ENCODE assay signal across 1 cellular context in genomic region chr9:135939351-135940265, GRCh38.
A peak's percentile ranks its signal among the peaks of the same experiment; 100 is the strongest.
TF ChIP-seq lines count a peak whose summit lies in the region.

No MANE protein-coding gene starts in this region.

TF ChIP-seq in GM12878, 131 proteins besides CTCF, POLR2A, EP300 and RAD21 (continued from another document):
- TF ChIP-seq MLLT1 (IDR thresholded peaks at IDR 0.05) (peak; percentile 97), EZH2 (IDR thresholded peaks at IDR 0.05; ENCODE audit: borderline replicate concordance, control insufficient read depth, low read depth, low read length) (peak; percentile 90; the same call in 1 of the 2 replicates), MTA3 (IDR thresholded peaks at IDR 0.05; ENCODE audit: borderline replicate concordance, low read length) (peak; percentile 44; the same call in 1 of the 2 replicates), EED (IDR thresholded peaks at IDR 0.05; ENCODE audit: low read depth) (peak; percentile 99), SMARCA5 (IDR thresholded peaks at IDR 0.05) (no peak), CBFB (IDR thresholded peaks at IDR 0.05; ENCODE audit: low read depth) (peak; percentile 100), POU2F2 (IDR thresholded peaks at IDR 0.05; ENCODE audit: borderline replicate concordance, low read depth, low read length) (peak; percentile 97), SMAD5 (IDR thresholded peaks at IDR 0.05; ENCODE audit: low read depth) (no peak), ZNF24 (IDR thresholded peaks at IDR 0.05) (no peak), CEBPB (IDR thresholded peaks at IDR 0.05; ENCODE audit: borderline replicate concordance in 1 of 2, low read depth in 2 of 2, low read length in 2 of 2) (no peak), BCL11A (IDR thresholded peaks at IDR 0.05; ENCODE audit: low read depth, low read length) (peak; percentile 77; the same call in 1 of the 2 replicates), BCL3 (IDR thresholded peaks at IDR 0.05; ENCODE audit: borderline replicate concordance, insufficient read depth, low read depth, low read length, poor library complexity, severe bottlenecking) (peak; percentile 94), IRF4 (IDR thresholded peaks at IDR 0.05; ENCODE audit: low read depth, low read length) (no peak), NFIC (IDR thresholded peaks at IDR 0.05; ENCODE audit: low read depth, low read length) (peak; percentile 72), PAX5 (IDR thresholded peaks at IDR 0.05; ENCODE audit: borderline replicate concordance, low read depth, low read length) (peak; percentile 93), ASH2L (IDR thresholded peaks at IDR 0.05; ENCODE audit: borderline replicate concordance, low read depth) (peak; percentile 98; the same call in 1 of the 2 replicates), MTA2 (IDR thresholded peaks at IDR 0.05; ENCODE audit: low read depth) (0 out of 2 replicates have a peak, but pooled peaks have one; percentile 17), RUNX3 (IDR thresholded peaks at IDR 0.05; ENCODE audit: low read length) (peak; percentile 99), TCF3 (IDR thresholded peaks at IDR 0.05; ENCODE audit: borderline replicate concordance, insufficient read depth, low read depth, low read length) (peak; percentile 54; the same call in 1 of the 2 replicates), MXI1 (IDR thresholded peaks at IDR 0.05; ENCODE audit: low read depth, low read length) (no peak), CHD2 (IDR thresholded peaks at IDR 0.05; ENCODE audit: borderline replicate concordance, low read depth, low read length) (no peak), ZNF274 (IDR thresholded peaks at IDR 0.05; ENCODE audit: insufficient read depth, insufficient read length) (no peak)
- TF ChIP-seq, protein P1, sequence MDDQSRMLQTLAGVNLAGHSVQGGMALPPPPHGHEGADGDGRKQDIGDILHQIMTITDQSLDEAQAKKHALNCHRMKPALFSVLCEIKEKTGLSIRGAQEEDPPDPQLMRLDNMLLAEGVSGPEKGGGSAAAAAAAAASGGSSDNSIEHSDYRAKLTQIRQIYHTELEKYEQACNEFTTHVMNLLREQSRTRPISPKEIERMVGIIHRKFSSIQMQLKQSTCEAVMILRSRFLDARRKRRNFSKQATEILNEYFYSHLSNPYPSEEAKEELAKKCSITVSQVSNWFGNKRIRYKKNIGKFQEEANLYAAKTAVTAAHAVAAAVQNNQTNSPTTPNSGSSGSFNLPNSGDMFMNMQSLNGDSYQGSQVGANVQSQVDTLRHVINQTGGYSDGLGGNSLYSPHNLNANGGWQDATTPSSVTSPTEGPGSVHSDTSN (IDR thresholded peaks at IDR 0.05; ENCODE audit: insufficient replicate concordance, low read depth, low read length), result peak; percentile 52
